Comparison of ENCODE assay signal across 12 cellular contexts in genomic region chr3:190886945-190887344, GRCh38. TPM values are rescaled to one million over a fixed set of nuclear protein-coding genes. Genes with fewer than 3 reads are reported as not detected.
DNase-seq lines count a peak whose midpoint lies in the region; ATAC-seq and TF ChIP-seq lines count a peak whose summit lies in the region.
"Had no signal": no experiment of that assay in that cellular context is flagged by ENCODE, and none has a peak within 500 bp of the region (broad histone marks: within the 10 kb centered on the region; RNA-seq: fewer than 3 reads in every experiment).

No MANE protein-coding gene starts in this region.

- H3K27ac ChIP-seq in right lobe of liver (no peak overlapping the region), gastrocnemius medialis (no peak overlapping the region)
- H3K27ac ChIP-seq: KMS-11 had no signal

- intact Hi-C loops in right lobe of liver (cut with DNase I), result no loop called here
- intact Hi-C loops in gastrocnemius medialis (cut with DNase I; ENCODE audit: low total_unique reads), result no loop called here

- WGBS in right lobe of liver (ENCODE audit: insufficient coverage, low coverage, low lambda C conversion rate, missing lambda C conversion rate), result 68% methylated on average over 5 of the region's 5 CpGs

- no peak for TF ChIP-seq POLR2A in right lobe of liver (IDR thresholded peaks at IDR 0.05)
- TF ChIP-seq POLR2A in gastrocnemius medialis (IDR thresholded peaks at IDR 0.05), result no peak

- H3K4me3 ChIP-seq in GM12865 (ENCODE audit: low read depth, low read length) (no peak overlapping the region), right lobe of liver (no peak overlapping the region), gastrocnemius medialis (no peak overlapping the region)

- ATAC-seq in GM21515 (IDR thresholded peaks at IDR 0.05; ENCODE audit: unreplicated experiment), result peak; percentile 89
- peak; percentile 63 for ATAC-seq in HG03196 (IDR thresholded peaks at IDR 0.05; ENCODE audit: unreplicated experiment)
- no peak for ATAC-seq in right lobe of liver
- no peak for ATAC-seq in gastrocnemius medialis
- ATAC-seq: Panc1 had no signal

- no peaks in the 10 kb centered on the region for H3K27me3 ChIP-seq in right lobe of liver
- H3K27me3 ChIP-seq in gastrocnemius medialis, result no peaks in the 10 kb centered on the region

- in situ Hi-C loops in gastrocnemius medialis (cut with MboI; ENCODE audit: low sequenced_read_pairs in 4 of 4), result no loop called here

- TF ChIP-seq CTCF in GM12865 (IDR thresholded peaks at IDR 0.05; ENCODE audit: insufficient read depth, low read depth, low read length, missing control alignments) (no peak), right lobe of liver (IDR thresholded peaks at IDR 0.05) (no peak), gastrocnemius medialis (IDR thresholded peaks at IDR 0.05 in 4 of 5, conservative IDR thresholded peaks at IDR 0.05 in 1 of 5) (no peak)

- DNase-seq in GM12865 (ENCODE audit: low read depth) (peak; percentile 21), RPMI7951 (ENCODE audit: low read depth) (peak; percentile 9), right lobe of liver (no peak), hippocampal formation (lab: John Stamatoyannopoulos, UW) (no peak), gastrocnemius medialis (no peak), foreskin melanocyte (no peak)
- DNase-seq: activated CD4-positive, alpha-beta T cell treated with anti-CD3 and anti-CD28 coated beads for 48 hours had no signal

- H3K9me3 ChIP-seq in right lobe of liver (no peaks in the 10 kb centered on the region), gastrocnemius medialis (no peaks in the 10 kb centered on the region)

- peaks cover 0 to 5% (median 0%) of the 10 kb centered on the region in 4 donors for H3K4me1 ChIP-seq in right lobe of liver
- no peaks in the 10 kb centered on the region for H3K4me1 ChIP-seq in gastrocnemius medialis

- H3K36me3 ChIP-seq in right lobe of liver (no peaks in the 10 kb centered on the region), gastrocnemius medialis (no peaks in the 10 kb centered on the region)

RNA-seq across cellular contexts. Expression of gene GMNC, which starts 24.5 kb away (rescaled TPM):
- total RNA-seq in RPMI7951 (2014; rRNA removed; shearing (Covaris generic)), result not detected in 2 replicates
- 1 to 10 TPM; 1.7 to 8.6 (median 6.2) TPM for total RNA-seq in right lobe of liver
- not detected for total RNA-seq in gastrocnemius medialis
- total RNA-seq: mononuclear cell had no signal

Comparison
In these comparisons a context has a peak if more than half of its experiments do, and no peak if none do; other contexts are left out.
1. DNase-seq: peak in GM12865 (single experiment) and RPMI7951 (single experiment); none in right lobe of liver (0 of 3), hippocampal formation (0 of 2), gastrocnemius medialis (0 of 2) and foreskin melanocyte (single experiment).
2. ATAC-seq: peak in GM21515 (single experiment) and HG03196 (single experiment); none in right lobe of liver (0 of 4) and gastrocnemius medialis (0 of 2).